In genomic region chr11:61609000-61609969, GRCh38 we compare ENCODE assay signal across 19 cellular contexts. TPM values are rescaled to one million over a fixed set of nuclear protein-coding genes. Genes with fewer than 3 reads are reported as not detected.
DNase-seq lines count a peak whose midpoint lies in the region; ATAC-seq, FAIRE-seq and TF ChIP-seq lines count a peak whose summit lies in the region.
"Had no signal": no experiment of that assay in that cellular context is flagged by ENCODE, and none has a peak within 500 bp of the region (broad histone marks: within the 10 kb centered on the region; RNA-seq: fewer than 3 reads in every experiment).

No MANE protein-coding gene starts in this region.

- no peaks in the 10 kb centered on the region for H4K20me1 ChIP-seq in GM23248 (ENCODE audit: insufficient read depth)
- no peaks in the 10 kb centered on the region for H4K20me1 ChIP-seq in hepatocyte (ENCODE audit: insufficient read depth, poor library complexity, severe bottlenecking)

- H3K4me1 Mint-ChIP-seq in progenitor cell of endocrine pancreas (ENCODE audit: low read depth), result peaks cover 21% of the 10 kb centered on the region

- no peak overlapping the region for H3K27ac ChIP-seq in GM23248
- H3K27ac ChIP-seq in hepatocyte, result peak overlapping the region; percentile 90
- H3K27ac ChIP-seq: KMS-11 had no signal

- no peak for FAIRE-seq in GM12891 (lab: Jason Lieb, UNC)
- FAIRE-seq: G401.6, GM12892, islet of Langerhans had no signal

- H3K9me3 Mint-ChIP-seq in progenitor cell of endocrine pancreas (ENCODE audit: low read depth), result no peaks in the 10 kb centered on the region
- H3K9me3 Mint-ChIP-seq: activated T-helper 2 cell treated with anti-CD3 and anti-CD28 coated beads, Interferon-gamma antibody, Interleukin-2, Interleukin-4, amounts not matched to agents 10 μg/mL and 5 μg/mL and 100 μg/mL, durations not matched to agents 14 hours and 24 hours and 36 hours; neural crest cell had no signal

- peaks cover 50% of the 10 kb centered on the region for H3K27me3 Mint-ChIP-seq in progenitor cell of endocrine pancreas

- CTCF ChIA-PET in HEK293T (lab: Yijun Ruan, JAX), result no interaction called here

- H3K4me1 ChIP-seq in GM23248 (ENCODE audit: insufficient read depth) (no peaks in the 10 kb centered on the region; the same call in 1 of the 2 replicates), hepatocyte (ENCODE audit: insufficient read depth) (peaks cover 23% of the 10 kb centered on the region)

- H3K4me2 ChIP-seq in GM23248 (ENCODE audit: unreplicated experiment) (peak overlapping the region; percentile 27), hepatocyte (peak overlapping the region; percentile 47)
- H3K4me2 ChIP-seq: KMS-11 had no signal

- H3K9me2 ChIP-seq in GM23248 (ENCODE audit: insufficient read depth) (no peaks in the 10 kb centered on the region), hepatocyte (replicated peaks; ENCODE audit: insufficient read depth) (no peaks in the 10 kb centered on the region)

- DNase-seq in GM23248 (no peak), NCI-H82 treated with DMSO at 0.1 percent for 48 hours (lab: John Stamatoyannopoulos, UW; ENCODE audit: unreplicated experiment) (peak; percentile 64), hepatocyte (ENCODE audit: low spot score) (peak; percentile 83), progenitor cell of endocrine pancreas (ENCODE audit: low spot score, unreplicated experiment) (no peak), HEK293T (ENCODE audit: extremely low spot score) (no peak), GM12891 (ENCODE audit: insufficient read length, low spot score) (no peak)
- DNase-seq: activated CD4-positive, CD25-positive, alpha-beta regulatory T cell; effector CD8-positive, alpha-beta T cell; NCI-H1105 treated with DMSO at 0.1 percent for 48 hours; stimulated activated CD4-positive, alpha-beta T cell treated with anti-CD3 and anti-CD28 coated beads, Interleukin-1b, Interleukin-23, amount 100 ng/mL, for 48 hours had no signal

- peak overlapping the region; percentile 54 for H3K27ac Mint-ChIP-seq in progenitor cell of endocrine pancreas
- H3K27ac Mint-ChIP-seq: activated T-helper 2 cell treated with anti-CD3 and anti-CD28 coated beads, Interferon-gamma antibody, Interleukin-2, Interleukin-4, amounts not matched to agents 10 μg/mL and 5 μg/mL and 100 μg/mL, durations not matched to agents 14 hours and 24 hours and 36 hours had no signal

- H3K36me3 Mint-ChIP-seq in progenitor cell of endocrine pancreas (ENCODE audit: insufficient read depth), result no peaks in the 10 kb centered on the region

- WGBS in GM23248 (ENCODE audit: low coverage in 1 of 2, low lambda C conversion rate in 2 of 2, missing lambda C conversion rate in 2 of 2), 2 experiments, result 53 to 55% methylated on average over 22 of the region's 22 CpGs
- 42% methylated on average over 18 of the region's 22 CpGs for WGBS in hepatocyte (ENCODE audit: low lambda C conversion rate, missing lambda C conversion rate)

- no peak overlapping the region for H3K9ac ChIP-seq in GM23248
- H3K9ac ChIP-seq: KMS-11 had no signal

- H3K4me3 Mint-ChIP-seq in progenitor cell of endocrine pancreas (ENCODE audit: low read depth), result no peak overlapping the region
- H3K4me3 Mint-ChIP-seq: neural crest cell had no signal

- in situ Hi-C loops in GM23248 (cut with MboI), result no loop called here

- H2AFZ ChIP-seq in GM23248 (no peak overlapping the region), hepatocyte (no peak overlapping the region)

- no peak for TF ChIP-seq POLR2A in GM12891 (IDR thresholded peaks at IDR 0.05; ENCODE audit: low read depth, low read length)

- H3K9me3 ChIP-seq in GM23248 (ENCODE audit: low read depth) (no peaks in the 10 kb centered on the region), hepatocyte (ENCODE audit: low read depth) (no peaks in the 10 kb centered on the region)
- H3K9me3 ChIP-seq: right atrium auricular region had no signal

- H3K79me2 ChIP-seq in GM23248 (ENCODE audit: insufficient read depth), result no peaks in the 10 kb centered on the region
- no peaks in the 10 kb centered on the region for H3K79me2 ChIP-seq in hepatocyte

- no peak for TF ChIP-seq CTCF in hepatocyte (IDR thresholded peaks at IDR 0.05; ENCODE audit: poor library complexity)
- TF ChIP-seq CTCF in progenitor cell of endocrine pancreas (IDR thresholded peaks at IDR 0.05; ENCODE audit: unreplicated experiment), result no peak

- H3K36me3 ChIP-seq in GM23248 (ENCODE audit: low read depth), result no peaks in the 10 kb centered on the region
- H3K36me3 ChIP-seq in hepatocyte (replicated peaks; ENCODE audit: insufficient read depth, low read depth), result no peaks in the 10 kb centered on the region
- H3K36me3 ChIP-seq: right atrium auricular region had no signal

- ATAC-seq in HG03097 (IDR thresholded peaks at IDR 0.05; ENCODE audit: low FRiP score, unreplicated experiment) (no peak), GM21515 (IDR thresholded peaks at IDR 0.05; ENCODE audit: unreplicated experiment) (no peak)

- H3K4me3 ChIP-seq in GM23248 (no peak overlapping the region), hepatocyte (no peak overlapping the region)
- H3K4me3 ChIP-seq: right atrium auricular region had no signal

- POLR2A ChIA-PET in HEK293T (lab: Yijun Ruan, JAX), result no interaction called here

- H3K27me3 ChIP-seq in GM23248 (replicated peaks; ENCODE audit: insufficient read depth), result no peaks in the 10 kb centered on the region
- H3K27me3 ChIP-seq in hepatocyte, result no peaks in the 10 kb centered on the region
- H3K27me3 ChIP-seq: right atrium auricular region had no signal

- H3F3A ChIP-seq in GM23248 (ENCODE audit: insufficient read depth), result no peaks in the 10 kb centered on the region

TF ChIP-seq in HEK293T, 16 proteins besides CTCF, POLR2A, EP300 and RAD21:
- TF ChIP-seq LEF1 (IDR thresholded peaks at IDR 0.05; ENCODE audit: borderline replicate concordance), result no peak
- TF ChIP-seq TARDBP (IDR thresholded peaks at IDR 0.05), result no peak
- TF ChIP-seq FOXK2 (IDR thresholded peaks at IDR 0.05), result no peak
- TF ChIP-seq CTBP1 (IDR thresholded peaks at IDR 0.05; ENCODE audit: borderline replicate concordance), result no peak
- no peak for TF ChIP-seq ZNF384 (IDR thresholded peaks at IDR 0.05)
- TF ChIP-seq ARNT (IDR thresholded peaks at IDR 0.05), result no peak
- TF ChIP-seq L3MBTL2 (conservative IDR thresholded peaks at IDR 0.05), result no peak
- no peak for TF ChIP-seq SUZ12 (IDR thresholded peaks at IDR 0.05)

TF ChIP-seq in GM12891, 5 proteins besides CTCF, POLR2A, EP300 and RAD21:
- TF ChIP-seq TAF1 (IDR thresholded peaks at IDR 0.05; ENCODE audit: low read depth, low read length) (no peak), PAX5 (IDR thresholded peaks at IDR 0.05; ENCODE audit: insufficient read depth, low read length, severe bottlenecking) (no peak), POLR2AphosphoS5 (IDR thresholded peaks at IDR 0.05; ENCODE audit: low read depth, low read length) (no peak), POU2F2 (IDR thresholded peaks at IDR 0.05; ENCODE audit: low read depth, low read length) (no peak), SPI1 (IDR thresholded peaks at IDR 0.05; ENCODE audit: low read depth, low read length) (no peak)

RNA-seq across cellular contexts. Expression of gene SYT7, which starts 28.4 kb away (rescaled TPM):
- total RNA-seq in GM23248 (2014; rRNA removed; shearing (Covaris generic)), result 1.5 and 1.9 TPM in 2 replicates
- polyA plus RNA-seq in GM23248 (2016; fragmentation: Nextera tagmentation; extraction: Ambion mirVana) (0.40 and 0.72 TPM in 2 replicates), hepatocyte (8.7 and 11.3 TPM in 2 replicates)
- total RNA-seq in hepatocyte (13.5 and 15.5 TPM in 2 replicates), progenitor cell of endocrine pancreas (10.3 and 11.7 TPM in 2 replicates)
- not detected for polyA plus RNA-seq in GM12891 (2012; ENCODE audit: low read depth, missing spikeins)

Comparison
In these comparisons a context has a peak if more than half of its experiments do, and no peak if none do; other contexts are left out.
1. DNase-seq: peak in NCI-H82 treated with DMSO at 0.1 percent for 48 hours (single experiment) and hepatocyte (single experiment); none in GM23248 (single experiment), progenitor cell of endocrine pancreas (single experiment), HEK293T (single experiment) and GM12891 (single experiment).